In genomic region chr10:13440709-13441061, GRCh38 we compare ENCODE assay signal across 8 cellular contexts.
DNase-seq lines count a peak whose midpoint lies in the region; ATAC-seq and TF ChIP-seq lines count a peak whose summit lies in the region.

No MANE protein-coding gene starts in this region.

- no peaks in the 10 kb centered on the region for H4K20me1 ChIP-seq in H9 (ENCODE audit: control insufficient read depth, insufficient read depth, insufficient read length)

- H2AK5ac ChIP-seq in H9 (ENCODE audit: insufficient read length, low read length): no peak overlapping the region

- peaks cover 5% of the 10 kb centered on the region; the same call in 1 of the 2 replicates for H3K4me1 ChIP-seq in H9 (ENCODE audit: insufficient read depth, low read length)
- peaks cover 13 to 17% (median 16%) of the 10 kb centered on the region in 4 donors for H3K4me1 ChIP-seq in esophagus muscularis mucosa
- peaks cover 11 to 15% (median 13%) of the 10 kb centered on the region in 3 donors for H3K4me1 ChIP-seq in skeletal muscle tissue (ENCODE audit: control insufficient read depth in 3 of 3, insufficient read depth in 3 of 3, low read length in 3 of 3)
- H3K4me1 ChIP-seq in left lung: peaks cover 14 to 17% of the 10 kb centered on the region in 2 donors

- 0 out of 2 replicates have a peak, but pooled peaks cover 2% of the 10 kb centered on the region for H3K79me2 ChIP-seq in H9 (ENCODE audit: insufficient read depth, low read length)

- H3K4me3 ChIP-seq in esophagus muscularis mucosa: peak overlapping the region; percentile 40 to 57 (median 46)
- H3K4me3 ChIP-seq in skeletal muscle tissue (ENCODE audit: low read length in 3 of 3): peak overlapping the region in 2 of 3 donors; percentile 12 to 45
- H3K4me3 ChIP-seq in left lung: no peak overlapping the region

- H2BK5ac ChIP-seq in H9 (ENCODE audit: insufficient read length, low read length): no peak overlapping the region

- TF ChIP-seq POLR2A in esophagus muscularis mucosa (IDR thresholded peaks at IDR 0.05; ENCODE audit: low read depth): no peak

- H3K36me3 Mint-ChIP-seq in H9 (ENCODE audit: insufficient read depth in 1 of 3, low read depth in 3 of 3): no peaks in the 10 kb centered on the region

- POLR2A ChIA-PET in RWPE1 (lab: Yijun Ruan, JAX; ENCODE audit: low non-redundant PET): no interaction called here

- WGBS in H9 (ENCODE audit: extremely low coverage, insufficient read length, low lambda C conversion rate): no CpG with 5 or more reads among the region's 5 CpGs
- WGBS in esophagus muscularis mucosa: 38% methylated on average over 5 of the region's 5 CpGs

- no peak overlapping the region for H4K5ac ChIP-seq in H9 (ENCODE audit: insufficient read length, low read depth, low read length)

- H3K27me3 ChIP-seq in H9 (ENCODE audit: insufficient read depth, low read length) (peaks cover 12% of the 10 kb centered on the region), esophagus muscularis mucosa (peaks cover 0 to 39% (median 8%) of the 10 kb centered on the region in 4 donors), skeletal muscle tissue (ENCODE audit: control insufficient read depth in 3 of 3, insufficient read depth in 3 of 3, low read length in 3 of 3) (peaks cover 28 to 30% (median 30%) of the 10 kb centered on the region in 3 donors), left lung (peaks cover 5 to 57% of the 10 kb centered on the region in 2 donors)

- DNase-seq in H9 (no peak), RWPE1 (ENCODE audit: low spot score) (no peak), esophagus muscularis mucosa (ENCODE audit: extremely low spot score) (no peak), left colon (no peak), left lung (no peak)
- no peak for DNase-seq in stimulated activated CD8-positive, alpha-beta memory T cell treated with anti-CD3 and anti-CD28 coated beads, Interleukin-4, amount 100 ng/mL, for 48 hours

- H3K79me1 ChIP-seq in H9 (ENCODE audit: insufficient read depth, low read depth, low read length, poor library complexity, severe bottlenecking): no peaks in the 10 kb centered on the region

- no peak overlapping the region for H3K27ac ChIP-seq in H9 (ENCODE audit: insufficient read length, low read depth, low read length)
- no peak overlapping the region for H3K27ac ChIP-seq in RWPE1
- H3K27ac ChIP-seq in esophagus muscularis mucosa (replicated peaks in 1 of 4): no peak overlapping the region
- no peak overlapping the region for H3K27ac ChIP-seq in skeletal muscle tissue (ENCODE audit: low read depth, low read length)
- H3K27ac ChIP-seq in left lung: no peak overlapping the region

- no peaks in the 10 kb centered on the region for H3K9me3 Mint-ChIP-seq in H9

- peak overlapping the region in 1 of 2 experiments; percentile 64; a peak in 2 of 5 replicates for H3K4me3 Mint-ChIP-seq in H9

- no peak for TF ChIP-seq CTCF in H9 (conservative IDR thresholded peaks at IDR 0.05)
- TF ChIP-seq CTCF in RWPE1 (conservative IDR thresholded peaks at IDR 0.05; ENCODE audit: low read depth): peak; percentile 38; the same call in 1 of the 2 replicates
- TF ChIP-seq CTCF in esophagus muscularis mucosa (IDR thresholded peaks at IDR 0.05): no peak
- TF ChIP-seq CTCF in left lung (IDR thresholded peaks at IDR 0.05): no peak

- H3K9me3 ChIP-seq in H9 (ENCODE audit: control insufficient read depth, low read depth, low read length) (no peaks in the 10 kb centered on the region), esophagus muscularis mucosa (no peaks in the 10 kb centered on the region), skeletal muscle tissue (ENCODE audit: control insufficient read depth in 3 of 3, low read length in 3 of 3) (no peaks in the 10 kb centered on the region), left lung (no peaks in the 10 kb centered on the region)

- peaks cover 40% of the 10 kb centered on the region for H3K27me3 Mint-ChIP-seq in H9 (ENCODE audit: low read depth)

- no peak overlapping the region for H3K56ac ChIP-seq in H9 (ENCODE audit: insufficient read length, low read depth, low read length)

- H3K4me2 ChIP-seq in H9 (ENCODE audit: insufficient read depth, insufficient read length, low read length): no peak overlapping the region

- H3K27ac Mint-ChIP-seq in H9: no peak overlapping the region

- no peak overlapping the region for H2BK20ac ChIP-seq in H9 (ENCODE audit: low read depth, low read length, poor library complexity, severe bottlenecking)

- no peak overlapping the region for H4K8ac ChIP-seq in H9 (replicated peaks; ENCODE audit: insufficient read length, low read depth, low read length)

- H3K23ac ChIP-seq in H9 (ENCODE audit: insufficient read length, low read depth, low read length): no peak overlapping the region

- no peak for ATAC-seq in left colon
- ATAC-seq in HG02798 (IDR thresholded peaks at IDR 0.05; ENCODE audit: poor library complexity, unreplicated experiment): no peak
- ATAC-seq in left lung: no peak

- peaks cover under 1 to 19% (median 13%) of the 10 kb centered on the region in 4 donors for H3K36me3 ChIP-seq in esophagus muscularis mucosa
- H3K36me3 ChIP-seq in skeletal muscle tissue (ENCODE audit: control insufficient read depth in 3 of 3, insufficient read depth in 3 of 3, low read length in 3 of 3): peaks cover 0 to 1% (median 0%) of the 10 kb centered on the region in 3 donors
- H3K36me3 ChIP-seq in left lung: no peaks in the 10 kb centered on the region

- peaks cover 10% of the 10 kb centered on the region for H3K23me2 ChIP-seq in H9 (ENCODE audit: insufficient read length, low read depth, low read length, poor library complexity, severe bottlenecking)

- no peak overlapping the region for H3K18ac ChIP-seq in H9 (ENCODE audit: insufficient read length, low read depth, low read length)

- no peak overlapping the region for H3T11ph ChIP-seq in H9 (ENCODE audit: low read length)

- H3K4me1 Mint-ChIP-seq in H9: peaks cover 31 to 35% of the 10 kb centered on the region in 2 experiments

- H3K9ac ChIP-seq in H9 (ENCODE audit: extremely low read depth, insufficient read length, low read length) (no peak overlapping the region), skeletal muscle tissue (ENCODE audit: low read depth in 1 of 3, low read length in 3 of 3) (peak overlapping the region in 2 of 3 donors; percentile 3 to 64)

- CTCF ChIA-PET in RWPE1 (lab: Yijun Ruan, JAX): interaction anchor here (0.7 to 2.3 kb wide), 11 partner anchors 9 to 468 kb away, joined by 3 to 31 read pairs (median 4); no protein-coding TSS in a partner anchor

- no peak overlapping the region for H2BK12ac ChIP-seq in H9 (ENCODE audit: insufficient read length, low read depth, low read length)

- no peak overlapping the region for H2BK15ac ChIP-seq in H9 (ENCODE audit: low read depth, low read length)

- intact Hi-C loops in esophagus muscularis mucosa (cut with DNase I): no loop called here
- intact Hi-C loops in left colon (cut with DNase I, micrococcal nuclease): loop anchor here in 1 of 2 donors (5.0 kb wide), 1 partner anchor 68 kb away; no protein-coding TSS in a partner anchor
- intact Hi-C loops in left lung (cut with DNase I): loop anchor here in 1 of 2 donors (5.0 kb wide), 1 partner anchor 68 kb away; no protein-coding TSS in a partner anchor

- H4K91ac ChIP-seq in H9 (ENCODE audit: insufficient read length, low read depth, low read length): no peak overlapping the region

- no peak overlapping the region for H3K4ac ChIP-seq in H9 (ENCODE audit: low read depth, low read length)

- no peak for TF ChIP-seq EP300 in esophagus muscularis mucosa (IDR thresholded peaks at IDR 0.05)

- no peak overlapping the region for H2BK120ac ChIP-seq in H9 (ENCODE audit: low read depth, low read length, poor library complexity, severe bottlenecking)

- H3K14ac ChIP-seq in H9 (ENCODE audit: insufficient read depth, low read length): no peak overlapping the region

- peak overlapping the region; percentile 75 for H2AFZ ChIP-seq in H9 (ENCODE audit: low read length)

Comparison
In these comparisons a context has a peak if more than half of its experiments do, and no peak if none do; other contexts are left out.
1. H3K4me3 ChIP-seq: peak in esophagus muscularis mucosa (4 of 4) and skeletal muscle tissue (2 of 3); none in left lung (0 of 2).